26 cellular contexts compared by ENCODE assay signal in the genomic region with DNA sequence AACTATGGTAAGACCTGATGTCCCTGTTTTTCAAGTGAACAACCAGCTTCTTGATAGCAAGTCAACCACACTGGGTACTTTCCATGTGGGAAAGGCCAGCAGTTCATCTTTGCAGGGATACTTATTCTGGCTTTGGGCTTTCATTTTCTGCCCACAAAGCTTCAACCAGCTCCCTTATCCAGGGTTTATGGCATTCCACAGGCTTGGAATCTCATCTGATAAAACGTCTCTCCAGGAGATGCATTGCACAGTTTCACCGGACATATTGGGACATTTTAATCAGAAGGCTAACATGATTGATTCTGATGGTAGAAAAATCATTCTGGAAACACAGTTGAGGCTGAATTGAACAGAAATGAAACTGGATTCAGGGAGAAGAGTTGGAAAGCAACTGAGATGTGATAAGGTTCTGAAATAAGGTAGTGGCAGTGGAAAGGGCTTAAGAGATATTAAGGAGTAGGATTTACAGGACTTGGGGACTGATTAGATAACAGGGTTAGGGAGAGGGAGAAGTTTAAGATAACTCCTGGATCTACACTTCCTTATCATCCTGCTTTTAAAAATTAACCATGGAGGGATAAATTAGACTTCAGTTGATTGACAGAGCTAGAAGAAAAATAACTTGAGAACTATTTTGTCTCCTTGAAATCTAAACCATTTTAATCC.
"Had no signal": no experiment of that assay in that cellular context is flagged by ENCODE, and none has a peak within 500 bp of the region (broad histone marks: within the 10 kb centered on the region; RNA-seq: fewer than 3 reads in every experiment).

No MANE protein-coding gene starts in this region.

- ATAC-seq: activated T-cell treated with anti-CD3 and anti-CD28 coated beads, Interleukin-2, amount 50 U/mL, for 4 hours; activated T-helper 17 cell treated with anti-CD3 and anti-CD28 coated beads, Interleukin-2, amount 50 U/mL, for 72 hours; body of pancreas; effector memory CD8-positive, alpha-beta T cell; gastroesophageal sphincter had no signal

- H3K4me1 ChIP-seq: body of pancreas, esophagus squamous epithelium, gastroesophageal sphincter had no signal

- H3K9me3 ChIP-seq: body of pancreas, esophagus squamous epithelium, gastroesophageal sphincter had no signal

- H3K27ac Mint-ChIP-seq: activated CD4-positive, alpha-beta memory T cell treated with anti-CD3 and anti-CD28 coated beads, Interleukin-2, amount 10 ng/mL, durations not matched to agents 7 days and 5 days; activated CD4-positive, alpha-beta T cell treated with anti-CD3 and anti-CD28 coated beads, Interleukin-2, amount 10 ng/mL, durations not matched to agents 7 days and 5 days; activated naive CD8-positive, alpha-beta T cell; activated T-helper 17 cell treated with anti-CD3 and anti-CD28 coated beads, Interleukin-2, amount 50 U/mL, for 72 hours; effector memory CD8-positive, alpha-beta T cell had no signal

- H3K27me3 Mint-ChIP-seq: activated CD4-positive, alpha-beta memory T cell treated with anti-CD3 and anti-CD28 coated beads, Interleukin-2, amount 10 ng/mL, durations not matched to agents 7 days and 5 days; activated CD4-positive, alpha-beta T cell treated with anti-CD3 and anti-CD28 coated beads, Interleukin-2, amount 10 ng/mL, durations not matched to agents 7 days and 5 days; activated naive CD8-positive, alpha-beta T cell; activated T-helper 17 cell treated with anti-CD3 and anti-CD28 coated beads, Interleukin-2, amount 50 U/mL, for 72 hours; effector memory CD8-positive, alpha-beta T cell had no signal

- H3K36me3 ChIP-seq: esophagus squamous epithelium, gastroesophageal sphincter had no signal

- H3K36me3 Mint-ChIP-seq: activated naive CD8-positive, alpha-beta T cell had no signal

- H3K27ac ChIP-seq: body of pancreas, epithelial cell of prostate, esophagus squamous epithelium, gastroesophageal sphincter had no signal

- H3K27me3 ChIP-seq: body of pancreas, esophagus squamous epithelium, gastroesophageal sphincter had no signal

- H3K4me1 Mint-ChIP-seq: activated CD4-positive, alpha-beta memory T cell treated with anti-CD3 and anti-CD28 coated beads, Interleukin-2, amount 10 ng/mL, durations not matched to agents 7 days and 5 days; activated CD4-positive, alpha-beta T cell treated with anti-CD3 and anti-CD28 coated beads, Interleukin-2, amount 10 ng/mL, durations not matched to agents 7 days and 5 days; activated T-helper 17 cell treated with anti-CD3 and anti-CD28 coated beads, Interleukin-2, amount 50 U/mL, for 72 hours had no signal

- H3K4me3 ChIP-seq: body of pancreas, esophagus squamous epithelium, gastroesophageal sphincter had no signal

- H3K4me3 Mint-ChIP-seq: activated CD4-positive, alpha-beta memory T cell treated with anti-CD3 and anti-CD28 coated beads, Interleukin-2, amount 10 ng/mL, durations not matched to agents 7 days and 5 days; activated CD4-positive, alpha-beta T cell treated with anti-CD3 and anti-CD28 coated beads, Interleukin-2, amount 10 ng/mL, durations not matched to agents 7 days and 5 days; activated naive CD8-positive, alpha-beta T cell; activated T-cell treated with anti-CD3 and anti-CD28 coated beads, Interleukin-2, amount 50 U/mL, for 4 hours; activated T-helper 17 cell treated with anti-CD3 and anti-CD28 coated beads, Interleukin-2, amount 50 U/mL, for 72 hours; effector memory CD8-positive, alpha-beta T cell had no signal

- DNase-seq: activated CD4-positive, alpha-beta memory T cell treated with anti-CD3 and anti-CD28 coated beads, Interleukin-2, amount 10 ng/mL, durations not matched to agents 7 days and 5 days; activated CD4-positive, alpha-beta T cell treated with anti-CD3 and anti-CD28 coated beads for 4 hours; activated CD4-positive, alpha-beta T cell treated with anti-CD3 and anti-CD28 coated beads, Interleukin-2, amount 10 ng/mL, durations not matched to agents 7 days and 5 days; activated CD4-positive, alpha-beta T cell treated with anti-CD3 and anti-CD28 coated beads, Interleukin-2, amount 50 U/mL, for 4 hours; activated CD4-positive, CD25-positive, alpha-beta regulatory T cell; activated CD4-positive, CD25-positive, alpha-beta regulatory T cell treated with anti-CD3 and anti-CD28 coated beads, Interleukin-2, amount 50 U/mL, for 72 hours; activated effector memory CD4-positive, alpha-beta T cell treated with Interleukin-2 at 50 U/mL for 16 hours; activated gamma-delta T cell treated with Interleukin-2 at 50 U/mL for 16 hours; activated naive CD4-positive, alpha-beta T cell treated with anti-CD3 and anti-CD28 coated beads, Interleukin-2, amount 50 U/mL, for 16 hours; activated naive CD4-positive, alpha-beta T cell treated with Interleukin-2 at 50 U/mL for 16 hours; activated T-cell treated with anti-CD3 and anti-CD28 coated beads, Interleukin-2, amount 50 U/mL, for 4 hours; amygdala; aorta; body of pancreas; caudate nucleus; cortex of kidney; dermis blood vessel endothelial cell; effector CD4-positive, alpha-beta T cell; effector memory CD8-positive, alpha-beta T cell; esophagus squamous epithelium; foreskin melanocyte; T-helper 2 cell had no signal
